In genomic region chr1:38569932-38570356, GRCh38 we compare ENCODE assay signal across 18 cellular contexts.
"Had no signal": no experiment of that assay in that cellular context is flagged by ENCODE, and none has a peak within 500 bp of the region (broad histone marks: within the 10 kb centered on the region; RNA-seq: fewer than 3 reads in every experiment).

No MANE protein-coding gene starts in this region.

- H3K9ac ChIP-seq: parathyroid adenoma had no signal

- H3K4me1 Mint-ChIP-seq: stimulated activated memory B cell treated with anti-CD40 and anti-IgM and Interleukin-4, amounts not matched to agents 10 μg/mL and 1 μg/mL and 100 μg/mL, for 72 hours had no signal

- H3K4me1 ChIP-seq: left ventricle myocardium inferior, parathyroid adenoma had no signal

- H3K36me3 Mint-ChIP-seq: activated naive CD4-positive, alpha-beta T cell treated with anti-CD3 and anti-CD28 coated beads, Interleukin-2, amount 50 U/mL, for 24 hours; naive thymus-derived CD8-positive, alpha-beta T cell; stimulated activated memory B cell treated with anti-CD40 and anti-IgM and Interleukin-4, amounts not matched to agents 10 μg/mL and 1 μg/mL and 100 μg/mL, for 72 hours had no signal

- H3K27ac ChIP-seq: cardiac muscle cell, left ventricle myocardium inferior, parathyroid adenoma, thoracic aorta had no signal

- H3K79me2 ChIP-seq: parathyroid adenoma had no signal

- H3K27ac Mint-ChIP-seq: activated naive CD4-positive, alpha-beta T cell treated with anti-CD3 and anti-CD28 coated beads, Interleukin-2, amount 50 U/mL, for 24 hours; stimulated activated memory B cell treated with anti-CD40 and anti-IgM and Interleukin-4, amounts not matched to agents 10 μg/mL and 1 μg/mL and 100 μg/mL, for 72 hours; T-helper 1 cell treated with Interleukin-12 subunit alpha and Interleukin-12 subunit beta and Interleukin-4 antibody, amounts not matched to agents 30 μg/mL and 1 μg/mL, for 36 hours had no signal

- FAIRE-seq: frontal cortex, kidney had no signal

- H3K9me3 Mint-ChIP-seq: activated naive CD4-positive, alpha-beta T cell treated with anti-CD3 and anti-CD28 coated beads, Interleukin-2, amount 50 U/mL, for 24 hours; naive thymus-derived CD8-positive, alpha-beta T cell; stimulated activated memory B cell treated with anti-CD40 and anti-IgM and Interleukin-4, amounts not matched to agents 10 μg/mL and 1 μg/mL and 100 μg/mL, for 72 hours; T-helper 1 cell treated with Interleukin-12 subunit alpha and Interleukin-12 subunit beta and Interleukin-4 antibody, amounts not matched to agents 30 μg/mL and 1 μg/mL, for 36 hours had no signal

- H3K4me3 Mint-ChIP-seq: activated naive CD4-positive, alpha-beta T cell treated with anti-CD3 and anti-CD28 coated beads, Interleukin-2, amount 50 U/mL, for 24 hours; naive thymus-derived CD8-positive, alpha-beta T cell; stimulated activated memory B cell treated with anti-CD40 and anti-IgM and Interleukin-4, amounts not matched to agents 10 μg/mL and 1 μg/mL and 100 μg/mL, for 72 hours; T-helper 1 cell treated with Interleukin-12 subunit alpha and Interleukin-12 subunit beta and Interleukin-4 antibody, amounts not matched to agents 30 μg/mL and 1 μg/mL, for 36 hours had no signal

- DNase-seq: activated CD4-positive, alpha-beta T cell treated with anti-CD3 and anti-CD28 coated beads, Interleukin-2, amount 50 U/mL, for 1 hour; activated gamma-delta T cell; amniotic stem cell; dermis blood vessel endothelial cell; kidney; left ventricle myocardium inferior; mammary epithelial cell; naive thymus-derived CD8-positive, alpha-beta T cell; stimulated activated CD4-positive, alpha-beta T cell treated with anti-CD3 and anti-CD28 coated beads, Interleukin-4, amount 100 ng/mL, for 24 hours had no signal

- H3K36me3 ChIP-seq: cardiac muscle cell, left ventricle myocardium inferior, thoracic aorta had no signal

- ATAC-seq: activated CD4-positive, CD25-positive, alpha-beta regulatory T cell treated with anti-CD3 and anti-CD28 coated beads, Interleukin-2, amount 50 U/mL, for 24 hours; naive thymus-derived CD8-positive, alpha-beta T cell; sciatic nerve; stimulated activated memory B cell treated with anti-CD40 and anti-IgM and Interleukin-4, amounts not matched to agents 10 μg/mL and 1 μg/mL and 100 μg/mL, for 72 hours had no signal

- H2AFZ ChIP-seq: parathyroid adenoma had no signal

- H3K4me3 ChIP-seq: cardiac muscle cell, left ventricle myocardium inferior, thoracic aorta had no signal

- H3K9me3 ChIP-seq: left ventricle myocardium inferior, thoracic aorta had no signal
